In genomic region chr2:157334797-157335196, GRCh38 we compare ENCODE assay signal across 27 cellular contexts. TPM values are rescaled to one million over a fixed set of nuclear protein-coding genes. Genes with fewer than 3 reads are reported as not detected.
DNase-seq lines count a peak whose midpoint lies in the region; ATAC-seq, FAIRE-seq and TF ChIP-seq lines count a peak whose summit lies in the region.
"Had no signal": no experiment of that assay in that cellular context is flagged by ENCODE, and none has a peak within 500 bp of the region (broad histone marks: within the 10 kb centered on the region; RNA-seq: fewer than 3 reads in every experiment).

No MANE protein-coding gene starts in this region.

- H3K4me3 ChIP-seq in astrocyte (ENCODE audit: insufficient read depth, low read depth, low read length): no peak overlapping the region
- H3K4me3 ChIP-seq: HAP-1, left lung, SJSA1 had no signal

- no peaks in the 10 kb centered on the region for H3K4me1 ChIP-seq in astrocyte (ENCODE audit: insufficient read depth, low read length)
- H3K4me1 ChIP-seq: left lung, SJSA1 had no signal

- peak overlapping the region; percentile 22 for H3K4me3 Mint-ChIP-seq in activated T-cell treated with anti-CD3 and anti-CD28 coated beads, Interleukin-2, amount 50 U/mL, for 24 hours
- no peak overlapping the region for H3K4me3 Mint-ChIP-seq in astrocyte (ENCODE audit: unreplicated experiment)
- no peak overlapping the region for H3K4me3 Mint-ChIP-seq in stimulated activated effector memory CD8-positive, alpha-beta T cell treated with anti-CD3 and anti-CD28 coated beads, Interleukin-12 subunit alpha, Interleukin-12 subunit beta, amount 100 ng/mL, for 72 hours
- H3K4me3 Mint-ChIP-seq: CD14-positive monocyte, natural killer cell had no signal

- no peak overlapping the region for H3K4me2 ChIP-seq in astrocyte (ENCODE audit: low read length)

- no peak for DNase-seq in activated T-cell treated with anti-CD3 and anti-CD28 coated beads, Interleukin-2, amount 50 U/mL, for 24 hours
- no peak for DNase-seq in activated T-cell treated with anti-CD3 and anti-CD28 coated beads, Interleukin-2, amount 50 U/mL, for 1 hour
- DNase-seq in NCI-H82 treated with DMSO at 0.1 percent for 48 hours (lab: John Stamatoyannopoulos, UW; ENCODE audit: unreplicated experiment) (peak; percentile 13), astrocyte (ENCODE audit: low read depth) (no peak), D341Med (ENCODE audit: low spot score) (no peak), NCI-H146 (lab: John Stamatoyannopoulos, UW) (no peak), NCI-H524 treated with DMSO at 0.1 percent for 48 hours (lab: John Stamatoyannopoulos, UW) (no peak)
- no peak for DNase-seq in stimulated activated effector memory CD8-positive, alpha-beta T cell treated with anti-CD3 and anti-CD28 coated beads, Interleukin-12 subunit alpha, Interleukin-12 subunit beta, amount 100 ng/mL, for 72 hours (ENCODE audit: low spot score in 2 of 2)
- DNase-seq: central memory CD4-positive, alpha-beta T cell; dermis blood vessel endothelial cell; GF-D8; left lung; natural killer cell; NCI-H1092 treated with DMSO at 0.1 percent for 48 hours; NCI-H2029 treated with DMSO at 0.1 percent for 48 hours; NCI-H510A; right cardiac atrium; stimulated activated CD8-positive, alpha-beta memory T cell treated with anti-CD3 and anti-CD28 coated beads, Interleukin-4, amount 100 ng/mL, for 48 hours; substantia nigra had no signal

- no peaks in the 10 kb centered on the region for H3K27me3 Mint-ChIP-seq in activated T-cell treated with anti-CD3 and anti-CD28 coated beads, Interleukin-2, amount 50 U/mL, for 24 hours
- no peaks in the 10 kb centered on the region for H3K27me3 Mint-ChIP-seq in astrocyte (ENCODE audit: low read depth, unreplicated experiment)

- H3K4me1 Mint-ChIP-seq in activated T-cell treated with anti-CD3 and anti-CD28 coated beads, Interleukin-2, amount 50 U/mL, for 24 hours (ENCODE audit: low read depth): peaks cover 88% of the 10 kb centered on the region
- H3K4me1 Mint-ChIP-seq in astrocyte (ENCODE audit: low read depth, unreplicated experiment): no peaks in the 10 kb centered on the region
- H3K4me1 Mint-ChIP-seq in stimulated activated effector memory CD8-positive, alpha-beta T cell treated with anti-CD3 and anti-CD28 coated beads, Interleukin-12 subunit alpha, Interleukin-12 subunit beta, amount 100 ng/mL, for 72 hours: peaks cover 55% of the 10 kb centered on the region

- peak; percentile 17 for FAIRE-seq in astrocyte (lab: Jason Lieb, UNC)
- FAIRE-seq: endothelial cell of umbilical vein, RCC 7860 had no signal

- no peaks in the 10 kb centered on the region for H3K27me3 ChIP-seq in astrocyte (ENCODE audit: insufficient read depth, low read length)
- H3K27me3 ChIP-seq: left lung, SJSA1 had no signal

- peak; percentile 41 for ATAC-seq in stimulated activated effector memory CD8-positive, alpha-beta T cell treated with anti-CD3 and anti-CD28 coated beads, Interleukin-12 subunit alpha, Interleukin-12 subunit beta, amount 100 ng/mL, for 72 hours
- ATAC-seq: left lung, natural killer cell, right cardiac atrium had no signal

- H2AFZ ChIP-seq in astrocyte (ENCODE audit: low read depth, low read length): no peak overlapping the region

- H3K9ac ChIP-seq in astrocyte (ENCODE audit: low read length): no peak overlapping the region

- H4K20me1 ChIP-seq in astrocyte (ENCODE audit: insufficient read depth, low read length): no peaks in the 10 kb centered on the region

- TF ChIP-seq CTCF in astrocyte (IDR thresholded peaks at IDR 0.05; ENCODE audit: insufficient read depth, low read depth, low read length): no peak

- H3K36me3 Mint-ChIP-seq in activated T-cell treated with anti-CD3 and anti-CD28 coated beads, Interleukin-2, amount 50 U/mL, for 24 hours (ENCODE audit: low read depth): peaks cover 1% of the 10 kb centered on the region
- no peaks in the 10 kb centered on the region for H3K36me3 Mint-ChIP-seq in astrocyte (ENCODE audit: low read depth, unreplicated experiment)
- no peaks in the 10 kb centered on the region for H3K36me3 Mint-ChIP-seq in stimulated activated effector memory CD8-positive, alpha-beta T cell treated with anti-CD3 and anti-CD28 coated beads, Interleukin-12 subunit alpha, Interleukin-12 subunit beta, amount 100 ng/mL, for 72 hours
- H3K36me3 Mint-ChIP-seq: CD14-positive monocyte, natural killer cell had no signal

- H3K79me2 ChIP-seq in astrocyte (ENCODE audit: insufficient read depth, low read length): no peaks in the 10 kb centered on the region

- peak overlapping the region; percentile 80 for H3K27ac Mint-ChIP-seq in activated T-cell treated with anti-CD3 and anti-CD28 coated beads, Interleukin-2, amount 50 U/mL, for 24 hours
- H3K27ac Mint-ChIP-seq in astrocyte (ENCODE audit: unreplicated experiment): no peak overlapping the region
- no peak overlapping the region for H3K27ac Mint-ChIP-seq in stimulated activated effector memory CD8-positive, alpha-beta T cell treated with anti-CD3 and anti-CD28 coated beads, Interleukin-12 subunit alpha, Interleukin-12 subunit beta, amount 100 ng/mL, for 72 hours
- H3K27ac Mint-ChIP-seq: natural killer cell; T-helper 1 cell treated with Interleukin-12 subunit alpha and Interleukin-12 subunit beta and Interleukin-4 antibody, amounts not matched to agents 30 μg/mL and 1 μg/mL, for 36 hours had no signal

- no peaks in the 10 kb centered on the region for H3K36me3 ChIP-seq in astrocyte (ENCODE audit: insufficient read depth, low read length)
- H3K36me3 ChIP-seq: HAP-1, left lung, SJSA1 had no signal

- no peaks in the 10 kb centered on the region for H3K9me3 Mint-ChIP-seq in activated T-cell treated with anti-CD3 and anti-CD28 coated beads, Interleukin-2, amount 50 U/mL, for 24 hours
- H3K9me3 Mint-ChIP-seq in astrocyte (ENCODE audit: unreplicated experiment): no peaks in the 10 kb centered on the region
- H3K9me3 Mint-ChIP-seq in stimulated activated effector memory CD8-positive, alpha-beta T cell treated with anti-CD3 and anti-CD28 coated beads, Interleukin-12 subunit alpha, Interleukin-12 subunit beta, amount 100 ng/mL, for 72 hours: no peaks in the 10 kb centered on the region
- H3K9me3 Mint-ChIP-seq: CD14-positive monocyte; natural killer cell; T-helper 1 cell treated with Interleukin-12 subunit alpha and Interleukin-12 subunit beta and Interleukin-4 antibody, amounts not matched to agents 30 μg/mL and 1 μg/mL, for 36 hours had no signal

- no peaks in the 10 kb centered on the region for H3K9me3 ChIP-seq in astrocyte (ENCODE audit: insufficient read depth, low read depth, low read length)
- H3K9me3 ChIP-seq: HAP-1, left lung, SJSA1 had no signal

- no peak overlapping the region for H3K27ac ChIP-seq in astrocyte (ENCODE audit: low read depth, low read length)
- H3K27ac ChIP-seq: left lung, SJSA1 had no signal

RNA-seq across cellular contexts. Expression of gene ERMN, which starts 9.2 kb away (rescaled TPM):
- total RNA-seq in astrocyte: 0.14 and 0.82 TPM in 2 replicates
- total RNA-seq: dermis blood vessel endothelial cell, endothelial cell of umbilical vein, osteocyte, SJSA1, urinary bladder had no signal
